ENCODE assay signal across 2 cellular contexts in the genomic region with DNA sequence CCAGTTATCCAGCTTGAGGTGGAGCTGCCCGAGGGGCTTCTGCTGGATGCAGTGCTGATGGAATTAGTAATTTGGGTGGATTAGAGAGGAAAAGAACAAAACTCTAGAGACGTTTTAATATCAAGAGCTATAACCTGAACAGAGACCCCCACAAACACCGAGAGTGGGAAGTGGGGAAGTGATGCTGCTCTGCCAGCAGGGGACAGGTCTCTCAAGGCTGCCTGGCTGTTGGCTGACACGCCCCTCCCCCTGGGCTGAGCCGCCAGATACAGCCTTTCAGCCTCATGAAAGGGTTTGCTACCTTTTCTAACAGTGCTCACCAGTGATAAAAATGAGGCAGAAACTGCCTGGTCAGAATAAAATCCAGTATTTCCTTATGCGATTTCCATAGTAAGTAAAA.
A peak's percentile ranks its signal among the peaks of the same experiment; 100 is the strongest.
TF ChIP-seq lines count a peak whose summit lies in the region.

No MANE protein-coding gene starts in this region.

TF ChIP-seq in GM23338, 12 proteins besides CTCF, POLR2A, EP300 and RAD21 (continued from another document and continues in another):
- TF ChIP-seq, protein P1, sequence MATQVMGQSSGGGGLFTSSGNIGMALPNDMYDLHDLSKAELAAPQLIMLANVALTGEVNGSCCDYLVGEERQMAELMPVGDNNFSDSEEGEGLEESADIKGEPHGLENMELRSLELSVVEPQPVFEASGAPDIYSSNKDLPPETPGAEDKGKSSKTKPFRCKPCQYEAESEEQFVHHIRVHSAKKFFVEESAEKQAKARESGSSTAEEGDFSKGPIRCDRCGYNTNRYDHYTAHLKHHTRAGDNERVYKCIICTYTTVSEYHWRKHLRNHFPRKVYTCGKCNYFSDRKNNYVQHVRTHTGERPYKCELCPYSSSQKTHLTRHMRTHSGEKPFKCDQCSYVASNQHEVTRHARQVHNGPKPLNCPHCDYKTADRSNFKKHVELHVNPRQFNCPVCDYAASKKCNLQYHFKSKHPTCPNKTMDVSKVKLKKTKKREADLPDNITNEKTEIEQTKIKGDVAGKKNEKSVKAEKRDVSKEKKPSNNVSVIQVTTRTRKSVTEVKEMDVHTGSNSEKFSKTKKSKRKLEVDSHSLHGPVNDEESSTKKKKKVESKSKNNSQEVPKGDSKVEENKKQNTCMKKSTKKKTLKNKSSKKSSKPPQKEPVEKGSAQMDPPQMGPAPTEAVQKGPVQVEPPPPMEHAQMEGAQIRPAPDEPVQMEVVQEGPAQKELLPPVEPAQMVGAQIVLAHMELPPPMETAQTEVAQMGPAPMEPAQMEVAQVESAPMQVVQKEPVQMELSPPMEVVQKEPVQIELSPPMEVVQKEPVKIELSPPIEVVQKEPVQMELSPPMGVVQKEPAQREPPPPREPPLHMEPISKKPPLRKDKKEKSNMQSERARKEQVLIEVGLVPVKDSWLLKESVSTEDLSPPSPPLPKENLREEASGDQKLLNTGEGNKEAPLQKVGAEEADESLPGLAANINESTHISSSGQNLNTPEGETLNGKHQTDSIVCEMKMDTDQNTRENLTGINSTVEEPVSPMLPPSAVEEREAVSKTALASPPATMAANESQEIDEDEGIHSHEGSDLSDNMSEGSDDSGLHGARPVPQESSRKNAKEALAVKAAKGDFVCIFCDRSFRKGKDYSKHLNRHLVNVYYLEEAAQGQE (IDR thresholded peaks at IDR 0.05; ENCODE audit: unreplicated experiment): no peak
- TF ChIP-seq JUNB (IDR thresholded peaks at IDR 0.05; ENCODE audit: unreplicated experiment) (no peak), EZH2phosphoT487 (IDR thresholded peaks at IDR 0.05; ENCODE audit: unreplicated experiment) (no peak), CREB1 (CRISPR knock-in tag; IDR thresholded peaks at IDR 0.05; ENCODE audit: low read depth) (no peak), STAT1 (IDR thresholded peaks at IDR 0.05; ENCODE audit: unreplicated experiment) (no peak), EZH2 (IDR thresholded peaks at IDR 0.05; ENCODE audit: low read depth, unreplicated experiment) (no peak), ZNF331 (CRISPR knock-in tag; IDR thresholded peaks at IDR 0.05; ENCODE audit: low read depth) (no peak), POLR2AphosphoS5 (IDR thresholded peaks at IDR 0.05; ENCODE audit: low read depth) (no peak)
- TF ChIP-seq, protein P2, sequence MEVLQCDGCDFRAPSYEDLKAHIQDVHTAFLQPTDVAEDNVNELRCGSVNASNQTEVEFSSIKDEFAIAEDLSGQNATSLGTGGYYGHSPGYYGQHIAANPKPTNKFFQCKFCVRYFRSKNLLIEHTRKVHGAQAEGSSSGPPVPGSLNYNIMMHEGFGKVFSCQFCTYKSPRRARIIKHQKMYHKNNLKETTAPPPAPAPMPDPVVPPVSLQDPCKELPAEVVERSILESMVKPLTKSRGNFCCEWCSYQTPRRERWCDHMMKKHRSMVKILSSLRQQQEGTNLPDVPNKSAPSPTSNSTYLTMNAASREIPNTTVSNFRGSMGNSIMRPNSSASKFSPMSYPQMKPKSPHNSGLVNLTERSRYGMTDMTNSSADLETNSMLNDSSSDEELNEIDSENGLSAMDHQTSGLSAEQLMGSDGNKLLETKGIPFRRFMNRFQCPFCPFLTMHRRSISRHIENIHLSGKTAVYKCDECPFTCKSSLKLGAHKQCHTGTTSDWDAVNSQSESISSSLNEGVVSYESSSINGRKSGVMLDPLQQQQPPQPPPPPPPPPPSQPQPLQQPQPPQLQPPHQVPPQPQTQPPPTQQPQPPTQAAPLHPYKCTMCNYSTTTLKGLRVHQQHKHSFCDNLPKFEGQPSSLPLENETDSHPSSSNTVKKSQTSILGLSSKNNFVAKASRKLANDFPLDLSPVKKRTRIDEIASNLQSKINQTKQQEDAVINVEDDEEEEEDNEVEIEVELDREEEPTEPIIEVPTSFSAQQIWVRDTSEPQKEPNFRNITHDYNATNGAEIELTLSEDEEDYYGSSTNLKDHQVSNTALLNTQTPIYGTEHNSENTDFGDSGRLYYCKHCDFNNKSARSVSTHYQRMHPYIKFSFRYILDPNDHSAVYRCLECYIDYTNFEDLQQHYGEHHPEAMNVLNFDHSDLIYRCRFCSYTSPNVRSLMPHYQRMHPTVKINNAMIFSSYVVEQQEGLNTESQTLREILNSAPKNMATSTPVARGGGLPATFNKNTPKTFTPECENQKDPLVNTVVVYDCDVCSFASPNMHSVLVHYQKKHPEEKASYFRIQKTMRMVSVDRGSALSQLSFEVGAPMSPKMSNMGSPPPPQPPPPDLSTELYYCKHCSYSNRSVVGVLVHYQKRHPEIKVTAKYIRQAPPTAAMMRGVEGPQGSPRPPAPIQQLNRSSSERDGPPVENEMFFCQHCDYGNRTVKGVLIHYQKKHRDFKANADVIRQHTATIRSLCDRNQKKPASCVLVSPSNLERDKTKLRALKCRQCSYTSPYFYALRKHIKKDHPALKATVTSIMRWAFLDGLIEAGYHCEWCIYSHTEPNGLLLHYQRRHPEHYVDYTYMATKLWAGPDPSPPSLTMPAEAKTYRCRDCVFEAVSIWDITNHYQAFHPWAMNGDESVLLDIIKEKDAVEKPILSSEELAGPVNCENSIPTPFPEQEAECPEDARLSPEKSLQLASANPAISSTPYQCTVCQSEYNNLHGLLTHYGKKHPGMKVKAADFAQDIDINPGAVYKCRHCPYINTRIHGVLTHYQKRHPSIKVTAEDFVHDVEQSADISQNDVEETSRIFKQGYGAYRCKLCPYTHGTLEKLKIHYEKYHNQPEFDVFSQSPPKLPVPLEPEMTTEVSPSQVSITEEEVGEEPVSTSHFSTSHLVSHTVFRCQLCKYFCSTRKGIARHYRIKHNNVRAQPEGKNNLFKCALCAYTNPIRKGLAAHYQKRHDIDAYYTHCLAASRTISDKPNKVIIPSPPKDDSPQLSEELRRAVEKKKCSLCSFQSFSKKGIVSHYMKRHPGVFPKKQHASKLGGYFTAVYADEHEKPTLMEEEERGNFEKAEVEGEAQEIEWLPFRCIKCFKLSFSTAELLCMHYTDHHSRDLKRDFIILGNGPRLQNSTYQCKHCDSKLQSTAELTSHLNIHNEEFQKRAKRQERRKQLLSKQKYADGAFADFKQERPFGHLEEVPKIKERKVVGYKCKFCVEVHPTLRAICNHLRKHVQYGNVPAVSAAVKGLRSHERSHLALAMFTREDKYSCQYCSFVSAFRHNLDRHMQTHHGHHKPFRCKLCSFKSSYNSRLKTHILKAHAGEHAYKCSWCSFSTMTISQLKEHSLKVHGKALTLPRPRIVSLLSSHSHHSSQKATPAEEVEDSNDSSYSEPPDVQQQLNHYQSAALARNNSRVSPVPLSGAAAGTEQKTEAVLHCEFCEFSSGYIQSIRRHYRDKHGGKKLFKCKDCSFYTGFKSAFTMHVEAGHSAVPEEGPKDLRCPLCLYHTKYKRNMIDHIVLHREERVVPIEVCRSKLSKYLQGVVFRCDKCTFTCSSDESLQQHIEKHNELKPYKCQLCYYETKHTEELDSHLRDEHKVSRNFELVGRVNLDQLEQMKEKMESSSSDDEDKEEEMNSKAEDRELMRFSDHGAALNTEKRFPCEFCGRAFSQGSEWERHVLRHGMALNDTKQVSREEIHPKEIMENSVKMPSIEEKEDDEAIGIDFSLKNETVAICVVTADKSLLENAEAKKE (CRISPR knock-in tag; IDR thresholded peaks at IDR 0.05): no peak
- TF ChIP-seq, protein P3, sequence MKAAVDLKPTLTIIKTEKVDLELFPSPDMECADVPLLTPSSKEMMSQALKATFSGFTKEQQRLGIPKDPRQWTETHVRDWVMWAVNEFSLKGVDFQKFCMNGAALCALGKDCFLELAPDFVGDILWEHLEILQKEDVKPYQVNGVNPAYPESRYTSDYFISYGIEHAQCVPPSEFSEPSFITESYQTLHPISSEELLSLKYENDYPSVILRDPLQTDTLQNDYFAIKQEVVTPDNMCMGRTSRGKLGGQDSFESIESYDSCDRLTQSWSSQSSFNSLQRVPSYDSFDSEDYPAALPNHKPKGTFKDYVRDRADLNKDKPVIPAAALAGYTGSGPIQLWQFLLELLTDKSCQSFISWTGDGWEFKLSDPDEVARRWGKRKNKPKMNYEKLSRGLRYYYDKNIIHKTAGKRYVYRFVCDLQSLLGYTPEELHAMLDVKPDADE (IDR thresholded peaks at IDR 0.05): no peak

TF ChIP-seq in neural cell, 6 proteins besides CTCF, POLR2A, EP300 and RAD21 (continued from another document):
- TF ChIP-seq, protein P1 (IDR thresholded peaks at IDR 0.05; ENCODE audit: borderline replicate concordance): no peak
- TF ChIP-seq SMC3 (conservative IDR thresholded peaks at IDR 0.05; ENCODE audit: poor library complexity): peak; percentile 80
- TF ChIP-seq EZH2 (IDR thresholded peaks at IDR 0.05; ENCODE audit: borderline replicate concordance, insufficient read depth, low read length, poor library complexity, severe bottlenecking): no peak
